15 cellular contexts compared by ENCODE assay signal in genomic region chr12:4034926-4035325, GRCh38.
A peak's percentile ranks its signal among the peaks of the same experiment; 100 is the strongest.
DNase-seq lines count a peak whose midpoint lies in the region; TF ChIP-seq lines count a peak whose summit lies in the region.
"Had no signal": no experiment of that assay in that cellular context is flagged by ENCODE, and none has a peak within 500 bp of the region (broad histone marks: within the 10 kb centered on the region; RNA-seq: fewer than 3 reads in every experiment).

No MANE protein-coding gene starts in this region.

- peaks cover 12% of the 10 kb centered on the region for H3K4me1 Mint-ChIP-seq in activated CD4-positive, alpha-beta memory T cell treated with anti-CD3 and anti-CD28 coated beads for 36 hours (ENCODE audit: low read depth)

- H3K9me2 ChIP-seq in OCI-LY7 (ENCODE audit: insufficient read depth, low read length), result no peaks in the 10 kb centered on the region

- intact Hi-C loops in activated CD4-positive, alpha-beta memory T cell treated with anti-CD3 and anti-CD28 coated beads for 36 hours (cut with micrococcal nuclease), result loop anchor here (5.0 kb wide), 1 partner anchor 48 kb away; no protein-coding TSS in a partner anchor
- intact Hi-C loops in OCI-LY7 (cut with micrococcal nuclease; ENCODE audit: unreplicated experiment), result loop anchor here (5.0 kb wide), 1 partner anchor 148 kb away; no protein-coding TSS in a partner anchor

- DNase-seq in AG20443 (ENCODE audit: low spot score), result peak; percentile 14
- DNase-seq in LHCN-M2 (ENCODE audit: low read depth), result peak; percentile 27
- DNase-seq in epidermal melanocyte (ENCODE audit: insufficient read length, low spot score), result peak; percentile 43
- DNase-seq in myocyte (ENCODE audit: low read depth), result peak; percentile 46
- no peak for DNase-seq in activated CD4-positive, alpha-beta memory T cell treated with anti-CD3 and anti-CD28 coated beads for 36 hours
- no peak for DNase-seq in activated CD4-positive, CD25-positive, alpha-beta regulatory T cell (lab: John Stamatoyannopoulos, UW)
- DNase-seq in GM19238 (ENCODE audit: insufficient read length, low spot score), result no peak
- DNase-seq in OCI-LY7 (ENCODE audit: low spot score), result no peak
- DNase-seq: NCI-H1092, NCI-H2227 treated with DMSO at 0.1 percent for 48 hours, NCI-H526 treated with DMSO at 0.1 percent for 48 hours, SW 1271 had no signal

- no peak overlapping the region for H3K27ac ChIP-seq in OCI-LY7 (ENCODE audit: low read depth, low read length, poor library complexity, severe bottlenecking)
- H3K27ac ChIP-seq: BLaER1 treated with 17β-estradiol and CSF1 and Interleukin-3, amounts not matched to agents 10 nM and 100 nM had no signal

- no peaks in the 10 kb centered on the region for H3K9me3 ChIP-seq in OCI-LY7 (ENCODE audit: low read length)
- H3K9me3 ChIP-seq: BLaER1 treated with 17β-estradiol and CSF1 and Interleukin-3, amounts not matched to agents 10 nM and 100 nM had no signal

- H3K9me3 Mint-ChIP-seq in activated CD4-positive, alpha-beta memory T cell treated with anti-CD3 and anti-CD28 coated beads for 36 hours, result no peaks in the 10 kb centered on the region

- H2AFZ ChIP-seq in OCI-LY7 (ENCODE audit: low read length), result no peak overlapping the region

- no peak overlapping the region for H3K27ac Mint-ChIP-seq in activated CD4-positive, alpha-beta memory T cell treated with anti-CD3 and anti-CD28 coated beads for 36 hours

- no peaks in the 10 kb centered on the region for H4K20me1 ChIP-seq in OCI-LY7 (ENCODE audit: insufficient read depth, low read length)
- H4K20me1 ChIP-seq: BLaER1 treated with 17β-estradiol and CSF1 and Interleukin-3, amounts not matched to agents 10 nM and 100 nM had no signal

- H3K79me2 ChIP-seq in OCI-LY7 (ENCODE audit: insufficient read depth, low read depth, low read length), result no peaks in the 10 kb centered on the region

- no peaks in the 10 kb centered on the region for H3K27me3 Mint-ChIP-seq in activated CD4-positive, alpha-beta memory T cell treated with anti-CD3 and anti-CD28 coated beads for 36 hours

- no peaks in the 10 kb centered on the region for H3K36me3 ChIP-seq in OCI-LY7 (ENCODE audit: insufficient read depth, low read length)
- H3K36me3 ChIP-seq: BLaER1 treated with 17β-estradiol and CSF1 and Interleukin-3, amounts not matched to agents 10 nM and 100 nM had no signal

- no TSS peak for BruUV-seq in OCI-LY7 (replicated peaks; lab: Mats Ljungman, UMichigan)

- no peak overlapping the region for H3K4me2 ChIP-seq in OCI-LY7 (ENCODE audit: low read length)

- H3K36me3 Mint-ChIP-seq in activated CD4-positive, alpha-beta memory T cell treated with anti-CD3 and anti-CD28 coated beads for 36 hours, result no peaks in the 10 kb centered on the region

- no peak overlapping the region for H3K4me3 Mint-ChIP-seq in activated CD4-positive, alpha-beta memory T cell treated with anti-CD3 and anti-CD28 coated beads for 36 hours

- POLR2A ChIA-PET in activated CD4-positive, alpha-beta memory T cell treated with anti-CD3 and anti-CD28 coated beads for 36 hours (lab: Charles Lee), result no interaction called here
- POLR2A ChIA-PET in OCI-LY7 (lab: Charles Lee), result no interaction called here

- no peaks in the 10 kb centered on the region for H3K4me1 ChIP-seq in OCI-LY7 (ENCODE audit: insufficient read depth, low read length, poor library complexity, severe bottlenecking)

- TF ChIP-seq CTCF in OCI-LY7 (conservative IDR thresholded peaks at IDR 0.05; ENCODE audit: low read length), result no peak

- CTCF ChIA-PET in activated CD4-positive, alpha-beta memory T cell treated with anti-CD3 and anti-CD28 coated beads for 36 hours (lab: Charles Lee), result interaction anchor here (4.3 kb wide), 1 partner anchor 149 kb away, joined by 43 read pairs; no protein-coding TSS in a partner anchor
- CTCF ChIA-PET in OCI-LY7 (lab: Charles Lee; ENCODE audit: unreplicated experiment), result no interaction called here

- no peak overlapping the region for H3K4me3 ChIP-seq in OCI-LY7 (ENCODE audit: low read depth, low read length, poor library complexity, severe bottlenecking)
- H3K4me3 ChIP-seq: BLaER1 treated with 17β-estradiol and CSF1 and Interleukin-3, amounts not matched to agents 10 nM and 100 nM; GM12878; K562 had no signal

Comparison
In these comparisons a context has a peak if more than half of its experiments do, and no peak if none do; other contexts are left out.
1. DNase-seq: peak in AG20443 (single experiment), LHCN-M2 (single experiment), epidermal melanocyte (single experiment) and myocyte (single experiment); none in activated CD4-positive, alpha-beta memory T cell treated with anti-CD3 and anti-CD28 coated beads for 36 hours (single experiment), activated CD4-positive, CD25-positive, alpha-beta regulatory T cell (0 of 4), GM19238 (single experiment) and OCI-LY7 (single experiment).